ENCODE assay signal across 6 cellular contexts in the genomic region with DNA sequence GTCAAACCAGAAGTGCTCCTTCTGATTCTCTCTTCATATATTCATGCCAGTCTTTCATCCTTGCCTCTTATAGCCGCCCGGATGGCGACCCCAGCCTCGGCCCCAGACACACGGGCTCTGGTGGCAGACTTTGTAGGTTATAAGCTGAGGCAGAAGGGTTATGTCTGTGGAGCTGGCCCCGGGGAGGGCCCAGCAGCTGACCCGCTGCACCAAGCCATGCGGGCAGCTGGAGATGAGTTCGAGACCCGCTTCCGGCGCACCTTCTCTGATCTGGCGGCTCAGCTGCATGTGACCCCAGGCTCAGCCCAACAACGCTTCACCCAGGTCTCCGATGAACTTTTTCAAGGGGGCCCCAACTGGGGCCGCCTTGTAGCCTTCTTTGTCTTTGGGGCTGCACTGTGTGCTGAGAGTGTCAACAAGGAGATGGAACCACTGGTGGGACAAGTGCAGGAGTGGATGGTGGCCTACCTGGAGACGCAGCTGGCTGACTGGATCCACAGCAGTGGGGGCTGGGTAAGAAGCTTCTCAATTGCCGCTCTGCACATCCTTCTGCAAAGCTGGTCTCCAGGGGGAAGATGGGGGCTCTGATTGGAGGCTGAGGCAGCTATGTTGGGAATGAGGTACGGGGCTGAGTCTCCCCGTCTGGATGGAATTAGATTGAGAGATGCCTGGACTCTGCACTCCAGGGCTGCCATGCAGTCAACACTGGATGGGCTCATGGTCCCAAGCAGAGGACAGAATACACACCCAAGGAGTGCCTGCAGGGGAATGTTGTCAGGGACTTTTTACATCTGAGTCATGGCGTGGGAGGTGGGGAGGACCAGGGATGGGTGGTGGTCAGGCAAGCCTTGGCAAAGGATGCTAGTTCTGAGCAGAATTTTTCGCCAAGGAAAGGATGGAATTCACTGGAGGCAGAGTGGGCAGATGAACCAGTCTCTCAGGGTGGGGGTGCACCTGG. TPM values are rescaled to one million over a fixed set of nuclear protein-coding genes. Genes with fewer than 3 reads are reported as not detected.
DNase-seq lines count a peak whose midpoint lies in the region; ATAC-seq and TF ChIP-seq lines count a peak whose summit lies in the region.

No MANE protein-coding gene starts in this region.

- H4K20me1 ChIP-seq in Loucy (ENCODE audit: insufficient read depth, low read length, poor library complexity, severe bottlenecking), result peaks cover 9% of the 10 kb centered on the region

- no peak overlapping the region for H2AFZ ChIP-seq in Loucy (ENCODE audit: low read length)

- H3K9ac ChIP-seq in Loucy (ENCODE audit: low read depth, low read length, poor library complexity, severe bottlenecking) (peak overlapping the region; percentile 97), skeletal muscle satellite cell (ENCODE audit: low read depth, low read length) (peak overlapping the region; percentile 98)

- H3K4me1 ChIP-seq in Loucy (ENCODE audit: insufficient read depth, low read length, poor library complexity, severe bottlenecking) (peaks cover 35% of the 10 kb centered on the region), skeletal muscle satellite cell (ENCODE audit: control insufficient read depth, insufficient read depth, low read length) (peaks cover 31% of the 10 kb centered on the region)
- H3K4me1 ChIP-seq in CD4-positive, alpha-beta memory T cell (ENCODE audit: insufficient read depth, low read length), result no peaks in the 10 kb centered on the region
- peaks cover 4% of the 10 kb centered on the region for H3K4me1 ChIP-seq in CD8-positive, alpha-beta T cell (ENCODE audit: insufficient read depth, low read length)

- no peaks in the 10 kb centered on the region for H3K36me3 Mint-ChIP-seq in CD4-positive, alpha-beta memory T cell
- no peaks in the 10 kb centered on the region for H3K36me3 Mint-ChIP-seq in CD8-positive, alpha-beta T cell

- H3K27ac ChIP-seq in CD4-positive, alpha-beta memory T cell (ENCODE audit: low read depth, low read length), result no peak overlapping the region
- no peak overlapping the region for H3K27ac ChIP-seq in CD8-positive, alpha-beta T cell (ENCODE audit: low read depth, low read length)

- H3K4me2 ChIP-seq in Loucy (ENCODE audit: low read depth, low read length, poor library complexity, severe bottlenecking) (peak overlapping the region; percentile 91), skeletal muscle satellite cell (ENCODE audit: low read length) (peak overlapping the region; percentile 87)

- peak overlapping the region in 1 of 7 donors; percentile 26 for H3K27ac Mint-ChIP-seq in CD4-positive, alpha-beta memory T cell
- no peak overlapping the region for H3K27ac Mint-ChIP-seq in CD8-positive, alpha-beta T cell

- DNase-seq in epithelial cell of esophagus (ENCODE audit: low read depth), result peak; percentile 92
- DNase-seq in CD4-positive, alpha-beta memory T cell, result no peak
- no peak for DNase-seq in CD8-positive, alpha-beta T cell

- no peak overlapping the region for H3K4me3 Mint-ChIP-seq in CD4-positive, alpha-beta memory T cell
- H3K4me3 Mint-ChIP-seq in CD8-positive, alpha-beta T cell, result no peak overlapping the region

- no peaks in the 10 kb centered on the region for H3K36me3 ChIP-seq in Loucy (ENCODE audit: insufficient read depth, low read length)
- peaks cover 41% of the 10 kb centered on the region for H3K36me3 ChIP-seq in skeletal muscle satellite cell (ENCODE audit: insufficient read depth, low read length)
- H3K36me3 ChIP-seq in CD4-positive, alpha-beta memory T cell (ENCODE audit: insufficient read depth, low read length), result no peaks in the 10 kb centered on the region
- no peaks in the 10 kb centered on the region for H3K36me3 ChIP-seq in CD8-positive, alpha-beta T cell (ENCODE audit: insufficient read depth, low read length)

- no peaks in the 10 kb centered on the region for H3F3A ChIP-seq in Loucy (ENCODE audit: low read depth)

- H3K27me3 Mint-ChIP-seq in CD4-positive, alpha-beta memory T cell, result peaks cover 17 to 33% of the 10 kb centered on the region in 2 donors
- peaks cover 28% of the 10 kb centered on the region for H3K27me3 Mint-ChIP-seq in CD8-positive, alpha-beta T cell (ENCODE audit: low read depth)

- POLR2A ChIA-PET in CD4-positive, alpha-beta memory T cell (lab: Charles Lee; ENCODE audit: partially characterized antibody), result interaction anchor here (1.1 to 9.6 kb wide), 2 partner anchors 13 to 213 kb away, joined by 3 to 373 read pairs; a partner anchor contains a TSS
- POLR2A ChIA-PET in CD8-positive, alpha-beta T cell (lab: Charles Lee), result interaction anchor here (2.0 kb wide), 1 partner anchor 13 kb away, joined by 13 read pairs; a partner anchor contains a TSS

- no peaks in the 10 kb centered on the region for H3K9me3 Mint-ChIP-seq in CD4-positive, alpha-beta memory T cell
- H3K9me3 Mint-ChIP-seq in CD8-positive, alpha-beta T cell, result no peaks in the 10 kb centered on the region

- TF ChIP-seq CTCF in Loucy (conservative IDR thresholded peaks at IDR 0.05; ENCODE audit: low read length) (no peak), epithelial cell of esophagus (IDR thresholded peaks at IDR 0.05; ENCODE audit: insufficient read depth, low read depth, low read length, missing control alignments) (no peak)
- no peak for TF ChIP-seq CTCF in CD8-positive, alpha-beta T cell (IDR thresholded peaks at IDR 0.05)

- no peaks in the 10 kb centered on the region for H3K9me3 ChIP-seq in Loucy (ENCODE audit: insufficient read depth, low read depth, low read length)
- H3K9me3 ChIP-seq in skeletal muscle satellite cell (replicated peaks; ENCODE audit: low read length), result no peaks in the 10 kb centered on the region
- no peaks in the 10 kb centered on the region for H3K9me3 ChIP-seq in CD4-positive, alpha-beta memory T cell (ENCODE audit: control insufficient read depth in 1 of 2, low read length in 2 of 2)
- no peaks in the 10 kb centered on the region for H3K9me3 ChIP-seq in CD8-positive, alpha-beta T cell (ENCODE audit: low read length)

- no peak for ATAC-seq in CD8-positive, alpha-beta T cell
- no peak for ATAC-seq in GM21723 (IDR thresholded peaks at IDR 0.05; ENCODE audit: unreplicated experiment)

- peaks cover 0 to 7% (median 3%) of the 10 kb centered on the region in 4 donors for H3K4me1 Mint-ChIP-seq in CD4-positive, alpha-beta memory T cell
- H3K4me1 Mint-ChIP-seq in CD8-positive, alpha-beta T cell (ENCODE audit: low read depth), result peaks cover 3% of the 10 kb centered on the region

- H3K4me3 ChIP-seq in Loucy (ENCODE audit: low read length, poor library complexity, severe bottlenecking) (peak overlapping the region; percentile 85), epithelial cell of esophagus (ENCODE audit: low read length) (peak overlapping the region; percentile 90), skeletal muscle satellite cell (ENCODE audit: low read length) (peak overlapping the region; percentile 82)
- H3K4me3 ChIP-seq in CD4-positive, alpha-beta memory T cell (ENCODE audit: low read length in 2 of 2), result no peak overlapping the region
- H3K4me3 ChIP-seq in CD8-positive, alpha-beta T cell (ENCODE audit: low read depth, low read length), result no peak overlapping the region

- H3K9me2 ChIP-seq in Loucy (replicated peaks; ENCODE audit: low read depth, low read length), result no peaks in the 10 kb centered on the region

- H3K79me2 ChIP-seq in Loucy (ENCODE audit: insufficient read depth, low read length), result peaks cover 51% of the 10 kb centered on the region

- H3K27me3 ChIP-seq in Loucy (ENCODE audit: insufficient read depth, low read length, poor library complexity, severe bottlenecking) (no peaks in the 10 kb centered on the region), skeletal muscle satellite cell (ENCODE audit: control insufficient read depth, insufficient read depth, low read length) (no peaks in the 10 kb centered on the region)
- no peaks in the 10 kb centered on the region for H3K27me3 ChIP-seq in CD4-positive, alpha-beta memory T cell (ENCODE audit: insufficient read depth, low read length)
- no peaks in the 10 kb centered on the region for H3K27me3 ChIP-seq in CD8-positive, alpha-beta T cell (ENCODE audit: insufficient read depth, low read length)

- intact Hi-C loops in CD4-positive, alpha-beta memory T cell (cut with micrococcal nuclease), result no loop called here
- intact Hi-C loops in CD8-positive, alpha-beta T cell (cut with DNase I, micrococcal nuclease), result loop anchor here (10.0 kb wide), 4 partner anchors 303 to 807 kb away; a partner anchor contains a TSS

- CTCF ChIA-PET in CD4-positive, alpha-beta memory T cell (lab: Charles Lee; ENCODE audit: partially characterized antibody), result interaction anchor here (0.6 kb wide), 1 partner anchor 13 kb away, joined by 3 read pairs; a partner anchor contains a TSS
- CTCF ChIA-PET in CD8-positive, alpha-beta T cell (lab: Charles Lee), result interaction anchor here (0.8 to 2.0 kb wide), 5 partner anchors 14 to 239 kb away, joined by 3 to 5 read pairs (median 3); no protein-coding TSS in a partner anchor

RNA-seq across cellular contexts. Expression of a gene that starts 1.3 kb away (rescaled TPM):
- 15.1 and 17.0 TPM in 2 replicates for total RNA-seq in skeletal muscle satellite cell (2012; rRNA removed)
- total RNA-seq in CD4-positive, alpha-beta memory T cell, result 1 to 10 TPM; 2.0 to 3.6 TPM
- polyA plus RNA-seq in CD4-positive, alpha-beta memory T cell, result not detected
- total RNA-seq in CD8-positive, alpha-beta T cell, result 1 to 10 TPM; 1.4 to 1.8 TPM

RNA-seq across cellular contexts. Expression of a gene that starts 5.3 kb away (rescaled TPM):
- 3.1 and 3.3 TPM in 2 replicates for total RNA-seq in skeletal muscle satellite cell (2012; rRNA removed)
- total RNA-seq in CD4-positive, alpha-beta memory T cell, result 10 to 100 TPM; 82.3 to 87.3 TPM
- polyA plus RNA-seq in CD4-positive, alpha-beta memory T cell, result 1 to 10 TPM; 1.3 to 2.9 TPM
- total RNA-seq in CD8-positive, alpha-beta T cell, result 10 to 100 TPM; 31.2 to 33.8 TPM

RNA-seq across cellular contexts. Expression of a gene that starts 13.3 kb away (rescaled TPM):
- total RNA-seq in skeletal muscle satellite cell (2012; rRNA removed), result 41.1 and 49.9 TPM in 2 replicates
- total RNA-seq in CD4-positive, alpha-beta memory T cell, result 100 to 1,000 TPM; 194 to 196 TPM
- 100 to 1,000 TPM in 1 of 2 donors, 10 to 100 TPM in 1; 91.7 to 125 TPM for polyA plus RNA-seq in CD4-positive, alpha-beta memory T cell
- total RNA-seq in CD8-positive, alpha-beta T cell, result 100 to 1,000 TPM; 186 to 191 TPM

RNA-seq across cellular contexts. Expression of a gene that starts 22.0 kb away (rescaled TPM):
- 5.1 and 6.3 TPM in 2 replicates for total RNA-seq in skeletal muscle satellite cell (2012; rRNA removed)
- 10 to 100 TPM; 21.0 to 21.7 TPM for total RNA-seq in CD4-positive, alpha-beta memory T cell
- 1 to 10 TPM; 1.5 to 5.7 TPM for polyA plus RNA-seq in CD4-positive, alpha-beta memory T cell
- total RNA-seq in CD8-positive, alpha-beta T cell, result 1 to 10 TPM; 3.1 to 4.0 TPM

RNA-seq across cellular contexts. Expression of a gene that starts 44.7 kb away (rescaled TPM):
- total RNA-seq in skeletal muscle satellite cell (2012; rRNA removed), result 7.6 and 10.5 TPM in 2 replicates
- 10 to 100 TPM; 19.8 to 21.1 TPM for total RNA-seq in CD4-positive, alpha-beta memory T cell
- polyA plus RNA-seq in CD4-positive, alpha-beta memory T cell, result 1 to 10 TPM; 2.9 to 3.9 TPM
- total RNA-seq in CD8-positive, alpha-beta T cell, result 10 to 100 TPM; 12.3 to 13.5 TPM

Comparison
In these comparisons a context has a peak if more than half of its experiments do, and no peak if none do; other contexts are left out.
1. H3K4me3 ChIP-seq: peak in Loucy (single experiment), epithelial cell of esophagus (single experiment) and skeletal muscle satellite cell (single experiment); none in CD4-positive, alpha-beta memory T cell (0 of 2) and CD8-positive, alpha-beta T cell (single experiment).